Comparison of ENCODE assay signal across 10 cellular contexts in genomic region chr15:60917469-60918130, GRCh38.
DNase-seq lines count a peak whose midpoint lies in the region; ATAC-seq, FAIRE-seq and TF ChIP-seq lines count a peak whose summit lies in the region.
"Had no signal": no experiment of that assay in that cellular context is flagged by ENCODE, and none has a peak within 500 bp of the region (broad histone marks: within the 10 kb centered on the region; RNA-seq: fewer than 3 reads in every experiment).

No MANE protein-coding gene starts in this region.

- CTCF ChIA-PET in A673 (lab: Charles Lee): interaction anchor here (0.8 to 1.9 kb wide), 8 partner anchors 11 to 918 kb away, joined by 3 to 12 read pairs (median 4); no protein-coding TSS in a partner anchor

- peak; percentile 27 for DNase-seq in A673 (ENCODE audit: low spot score)
- DNase-seq in adrenal gland: peak; percentile 49 to 85 (median 75)
- DNase-seq in hepatocyte (ENCODE audit: low spot score): peak; percentile 24
- no peak for DNase-seq in prostate gland (ENCODE audit: low spot score)
- DNase-seq in urothelium cell line (ENCODE audit: low spot score): no peak
- no peak for DNase-seq in activated naive CD4-positive, alpha-beta T cell treated with anti-CD3 and anti-CD28 coated beads, Interleukin-2, amount 50 U/mL, for 16 hours
- DNase-seq in stimulated activated naive B cell treated with anti-CD40 and anti-IgM and Interleukin-4, amounts not matched to agents 10 μg/mL and 1 μg/mL and 100 μg/mL, for 72 hours: no peak

- no peaks in the 10 kb centered on the region for H3K9me3 ChIP-seq in A673 (ENCODE audit: low read depth, low read length, poor library complexity, severe bottlenecking)
- no peaks in the 10 kb centered on the region for H3K9me3 ChIP-seq in adrenal gland (replicated peaks in 1 of 3)
- H3K9me3 ChIP-seq in hepatocyte (ENCODE audit: low read depth): no peaks in the 10 kb centered on the region
- no peaks in the 10 kb centered on the region for H3K9me3 ChIP-seq in prostate gland
- H3K9me3 ChIP-seq: SJCRH30 had no signal

- H3K4me1 ChIP-seq in A673 (ENCODE audit: insufficient read depth, low read length, poor library complexity, severe bottlenecking): peaks cover 8% of the 10 kb centered on the region
- peaks cover 19 to 28% of the 10 kb centered on the region in 2 donors for H3K4me1 ChIP-seq in adrenal gland (replicated peaks in 1 of 2)
- peaks cover 13% of the 10 kb centered on the region for H3K4me1 ChIP-seq in hepatocyte (ENCODE audit: insufficient read depth)
- H3K4me1 ChIP-seq in prostate gland (replicated peaks): peaks cover 3% of the 10 kb centered on the region

- no TSS peak for BruUV-seq in A673 (replicated peaks; lab: Mats Ljungman, UMichigan)

- no peak for FAIRE-seq in urothelium cell line (lab: Jason Lieb, UNC)

- ATAC-seq in stimulated activated naive B cell treated with anti-CD40 and anti-IgM and Interleukin-4, amounts not matched to agents 10 μg/mL and 1 μg/mL and 100 μg/mL, for 72 hours (replicated peaks): no peak
- ATAC-seq in GM19463 (IDR thresholded peaks at IDR 0.05; ENCODE audit: unreplicated experiment): no peak

- no peak overlapping the region for H3K4me3 Mint-ChIP-seq in stimulated activated naive B cell treated with anti-CD40 and anti-IgM and Interleukin-4, amounts not matched to agents 10 μg/mL and 1 μg/mL and 100 μg/mL, for 72 hours

- peaks cover 12 to 14% of the 10 kb centered on the region in 2 donors for H3K4me1 Mint-ChIP-seq in stimulated activated naive B cell treated with anti-CD40 and anti-IgM and Interleukin-4, amounts not matched to agents 10 μg/mL and 1 μg/mL and 100 μg/mL, for 72 hours

- H3K4me3 ChIP-seq in A673 (ENCODE audit: low read depth, low read length, poor library complexity, severe bottlenecking): no peak overlapping the region
- peak overlapping the region in 1 of 4 donors; percentile 27 for H3K4me3 ChIP-seq in adrenal gland
- H3K4me3 ChIP-seq in hepatocyte: no peak overlapping the region
- no peak overlapping the region for H3K4me3 ChIP-seq in prostate gland
- H3K4me3 ChIP-seq: SJCRH30 had no signal

- H3K27me3 Mint-ChIP-seq in stimulated activated naive B cell treated with anti-CD40 and anti-IgM and Interleukin-4, amounts not matched to agents 10 μg/mL and 1 μg/mL and 100 μg/mL, for 72 hours: peaks cover 5 to 11% of the 10 kb centered on the region in 2 donors

- no peaks in the 10 kb centered on the region for H3K36me3 ChIP-seq in A673 (ENCODE audit: insufficient read depth, low read length, poor library complexity, severe bottlenecking)
- H3K36me3 ChIP-seq in adrenal gland (replicated peaks in 1 of 2): no peaks in the 10 kb centered on the region
- H3K36me3 ChIP-seq in hepatocyte (replicated peaks; ENCODE audit: insufficient read depth, low read depth): no peaks in the 10 kb centered on the region
- no peaks in the 10 kb centered on the region for H3K36me3 ChIP-seq in prostate gland

- WGBS in adrenal gland, 4 donors: 30 to 46% (median 35%) methylated on average over 13 to 16 of the region's 16 CpGs
- WGBS in hepatocyte (ENCODE audit: low lambda C conversion rate, missing lambda C conversion rate): 47% methylated on average over 16 of the region's 16 CpGs
- WGBS in prostate gland: 46% methylated on average over 16 of the region's 16 CpGs

- POLR2A ChIA-PET in A673 (lab: Charles Lee; ENCODE audit: low non-redundant PET): no interaction called here

- TF ChIP-seq CTCF in A673 (conservative IDR thresholded peaks at IDR 0.05; ENCODE audit: low read depth, low read length) (no peak), adrenal gland (IDR thresholded peaks at IDR 0.05) (no peak), hepatocyte (IDR thresholded peaks at IDR 0.05; ENCODE audit: poor library complexity) (no peak), prostate gland (IDR thresholded peaks at IDR 0.05) (no peak)

- intact Hi-C loops in A673 (cut with micrococcal nuclease; ENCODE audit: unreplicated experiment): loop anchor here (2.0 kb wide), 1 partner anchor 333 kb away; no protein-coding TSS in a partner anchor
- intact Hi-C loops in adrenal gland (cut with DNase I): loop anchor here in 1 of 2 donors (10.0 kb wide), 2 partner anchors 163 to 323 kb away; no protein-coding TSS in a partner anchor
- intact Hi-C loops in prostate gland (cut with DNase I): loop anchor here (2.0 to 10.0 kb wide), 3 partner anchors 327 to 917 kb away; no protein-coding TSS in a partner anchor

- no peaks in the 10 kb centered on the region for H4K20me1 ChIP-seq in hepatocyte (ENCODE audit: insufficient read depth, poor library complexity, severe bottlenecking)

- no peaks in the 10 kb centered on the region for H3K9me3 Mint-ChIP-seq in stimulated activated naive B cell treated with anti-CD40 and anti-IgM and Interleukin-4, amounts not matched to agents 10 μg/mL and 1 μg/mL and 100 μg/mL, for 72 hours
- H3K9me3 Mint-ChIP-seq: brain had no signal

- H3K4me2 ChIP-seq in hepatocyte: peak overlapping the region; percentile 54

- H3K27ac Mint-ChIP-seq in stimulated activated naive B cell treated with anti-CD40 and anti-IgM and Interleukin-4, amounts not matched to agents 10 μg/mL and 1 μg/mL and 100 μg/mL, for 72 hours: no peak overlapping the region

- TF ChIP-seq POLR2A in adrenal gland (IDR thresholded peaks at IDR 0.05) (no peak), prostate gland (IDR thresholded peaks at IDR 0.05) (no peak)

- no peaks in the 10 kb centered on the region for H3K9me2 ChIP-seq in hepatocyte (replicated peaks; ENCODE audit: insufficient read depth)

- no peaks in the 10 kb centered on the region for H3K36me3 Mint-ChIP-seq in stimulated activated naive B cell treated with anti-CD40 and anti-IgM and Interleukin-4, amounts not matched to agents 10 μg/mL and 1 μg/mL and 100 μg/mL, for 72 hours
- H3K36me3 Mint-ChIP-seq: brain had no signal

- H3K27ac ChIP-seq in A673 (ENCODE audit: low read depth, low read length, poor library complexity, severe bottlenecking) (no peak overlapping the region), adrenal gland (peak overlapping the region; percentile 63 to 83 (median 68)), hepatocyte (peak overlapping the region; percentile 32), prostate gland (peak overlapping the region; percentile 16 to 34)
- H3K27ac ChIP-seq: SJCRH30 had no signal

- H3K79me2 ChIP-seq in hepatocyte: no peaks in the 10 kb centered on the region

- H3K27me3 ChIP-seq in A673 (replicated peaks; ENCODE audit: insufficient read depth, low read depth, low read length, poor library complexity) (no peaks in the 10 kb centered on the region), adrenal gland (no peaks in the 10 kb centered on the region), hepatocyte (no peaks in the 10 kb centered on the region), prostate gland (replicated peaks; ENCODE audit: insufficient read depth) (no peaks in the 10 kb centered on the region)
- H3K27me3 ChIP-seq: SJCRH30 had no signal

- H2AFZ ChIP-seq in hepatocyte: no peak overlapping the region

Comparison
In these comparisons a context has a peak if more than half of its experiments do, and no peak if none do; other contexts are left out.
1. DNase-seq: peak in A673 (single experiment), adrenal gland (7 of 7) and hepatocyte (single experiment); none in prostate gland (single experiment), urothelium cell line (single experiment), activated naive CD4-positive, alpha-beta T cell treated with anti-CD3 and anti-CD28 coated beads, Interleukin-2, amount 50 U/mL, for 16 hours (single experiment) and stimulated activated naive B cell treated with anti-CD40 and anti-IgM and Interleukin-4, amounts not matched to agents 10 μg/mL and 1 μg/mL and 100 μg/mL, for 72 hours (single experiment).